ENCODE assay signal across 8 cellular contexts in the genomic region with DNA sequence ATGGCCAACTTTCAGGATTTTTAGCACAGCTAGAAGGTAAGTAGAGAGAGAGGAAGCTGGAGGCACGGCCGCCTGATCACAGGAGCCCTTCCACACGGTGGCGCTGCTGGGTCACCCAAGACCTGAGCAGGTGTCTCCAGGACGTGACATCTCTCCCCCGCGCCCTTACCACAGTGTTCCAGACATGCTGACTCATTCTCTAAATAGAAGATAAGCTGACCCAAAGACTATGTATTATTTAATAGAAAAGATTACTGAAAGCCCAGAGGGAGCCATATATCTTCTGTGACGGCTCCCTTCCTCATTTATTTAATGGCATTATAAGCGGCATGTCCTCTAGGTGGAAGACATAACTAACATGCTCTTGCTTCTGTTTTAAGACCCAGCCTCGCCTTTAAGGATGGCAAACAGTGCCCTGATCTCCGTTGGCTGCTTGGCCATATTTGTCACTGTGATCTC. TPM values are rescaled to one million over a fixed set of nuclear protein-coding genes. Genes with fewer than 3 reads are reported as not detected.
DNase-seq lines count a peak whose midpoint lies in the region; ATAC-seq lines count a peak whose summit lies in the region.

No MANE protein-coding gene starts in this region.

- ATAC-seq in GM19452 (IDR thresholded peaks at IDR 0.05; ENCODE audit: unreplicated experiment) (peak; percentile 97), HG03565 (IDR thresholded peaks at IDR 0.05; ENCODE audit: unreplicated experiment) (peak; percentile 91)

- POLR2A ChIA-PET in activated CD4-positive, alpha-beta T cell treated with anti-CD3 and anti-CD28 coated beads, Interleukin-2, amount 10 ng/mL, durations not matched to agents 7 days and 5 days (lab: Charles Lee): no interaction called here

- CTCF ChIA-PET in activated CD4-positive, alpha-beta T cell treated with anti-CD3 and anti-CD28 coated beads, Interleukin-2, amount 10 ng/mL, durations not matched to agents 7 days and 5 days (lab: Charles Lee): interaction anchor here (0.5 to 2.3 kb wide), 42 partner anchors 9 to 1826 kb away, joined by 3 to 12 read pairs (median 3); a partner anchor contains a TSS

- peaks cover 2% of the 10 kb centered on the region for H3K27me3 Mint-ChIP-seq in activated CD4-positive, alpha-beta T cell treated with anti-CD3 and anti-CD28 coated beads, Interleukin-2, amount 10 ng/mL, durations not matched to agents 7 days and 5 days

- no peaks in the 10 kb centered on the region for H3K36me3 Mint-ChIP-seq in activated CD4-positive, alpha-beta T cell treated with anti-CD3 and anti-CD28 coated beads, Interleukin-2, amount 10 ng/mL, durations not matched to agents 7 days and 5 days (ENCODE audit: low read depth)

- H3K9me3 Mint-ChIP-seq in activated CD4-positive, alpha-beta T cell treated with anti-CD3 and anti-CD28 coated beads, Interleukin-2, amount 10 ng/mL, durations not matched to agents 7 days and 5 days: no peaks in the 10 kb centered on the region

- H3K27ac Mint-ChIP-seq in activated CD4-positive, alpha-beta T cell treated with anti-CD3 and anti-CD28 coated beads, Interleukin-2, amount 10 ng/mL, durations not matched to agents 7 days and 5 days: no peak overlapping the region

- H3K4me1 Mint-ChIP-seq in activated CD4-positive, alpha-beta T cell treated with anti-CD3 and anti-CD28 coated beads, Interleukin-2, amount 10 ng/mL, durations not matched to agents 7 days and 5 days: peaks cover 13% of the 10 kb centered on the region

- DNase-seq in COLO829 (ENCODE audit: low spot score): peak; percentile 64
- peak; percentile 90 for DNase-seq in NCI-H748 (lab: John Stamatoyannopoulos, UW; ENCODE audit: unreplicated experiment)
- peak; percentile 91 for DNase-seq in activated CD4-positive, alpha-beta T cell treated with anti-CD3 and anti-CD28 coated beads, Interleukin-2, amount 10 ng/mL, durations not matched to agents 7 days and 5 days
- DNase-seq in dermis microvascular lymphatic vessel endothelial cell (ENCODE audit: low read depth in 2 of 2): peak; percentile 32 to 93
- peak; percentile 59 for DNase-seq in medulla oblongata (ENCODE audit: extremely low spot score)
- peak; percentile 72 to 86 for DNase-seq in stimulated activated CD8-positive, alpha-beta memory T cell treated with anti-CD3 and anti-CD28 coated beads, Interleukin-2, amount 100 ng/mL, for 1 hour (ENCODE audit: low read depth in 2 of 2)

- peak overlapping the region; percentile 53 for H3K4me3 Mint-ChIP-seq in activated CD4-positive, alpha-beta T cell treated with anti-CD3 and anti-CD28 coated beads, Interleukin-2, amount 10 ng/mL, durations not matched to agents 7 days and 5 days

RNA-seq across cellular contexts. Expression of a gene that starts 26.0 kb away (rescaled TPM):
- total RNA-seq in activated CD4-positive, alpha-beta T cell treated with anti-CD3 and anti-CD28 coated beads, Interleukin-2, amount 10 ng/mL, durations not matched to agents 7 days and 5 days: 10 to 100 TPM; 41.1 to 47.3 TPM
- 50.7 and 54.2 TPM in 2 replicates for total RNA-seq in dermis microvascular lymphatic vessel endothelial cell

RNA-seq across cellular contexts. Expression of a gene that starts 26.6 kb away (rescaled TPM):
- total RNA-seq in activated CD4-positive, alpha-beta T cell treated with anti-CD3 and anti-CD28 coated beads, Interleukin-2, amount 10 ng/mL, durations not matched to agents 7 days and 5 days: not detected
- total RNA-seq in dermis microvascular lymphatic vessel endothelial cell: 0.13 TPM in 1 of 2 replicates, not detected in the other

Comparison
In these comparisons a context has a peak if more than half of its experiments do, and no peak if none do; other contexts are left out.
1. Peak in every context shown above with its lines: DNase-seq and ATAC-seq.